ENCODE assay signal across 1 cellular context in the genomic region with DNA sequence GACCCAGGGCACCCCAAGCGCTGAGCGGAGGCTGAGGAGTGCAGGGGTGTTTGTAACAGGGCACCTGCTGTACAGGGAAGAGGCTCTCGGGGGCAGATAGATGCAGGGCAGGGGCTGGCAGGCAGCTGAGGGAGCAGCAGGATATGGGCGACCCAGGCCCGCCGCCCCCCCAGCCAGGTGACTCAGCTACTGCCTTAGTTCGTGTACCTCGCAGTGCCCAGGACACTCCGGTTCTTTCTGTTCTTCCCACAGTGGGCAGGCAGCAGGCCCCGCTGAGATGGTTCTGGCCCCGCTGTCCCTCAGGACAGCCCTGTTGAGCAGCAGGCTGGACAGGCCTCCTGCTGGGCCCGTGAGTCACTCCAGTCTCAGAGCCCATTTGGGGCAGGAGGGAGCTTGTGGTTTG.
TF ChIP-seq lines count a peak whose summit lies in the region.

No MANE protein-coding gene starts in this region.

TF ChIP-seq in SK-N-SH, 30 proteins besides CTCF, POLR2A, EP300 and RAD21 (continued from another document):
- TF ChIP-seq ZBTB33 (IDR thresholded peaks at IDR 0.05; ENCODE audit: borderline replicate concordance, low read depth), result no peak
- no peak for TF ChIP-seq CHD2 (IDR thresholded peaks at IDR 0.05; ENCODE audit: low read length, partially characterized antibody)
- no peak for TF ChIP-seq POLR2AphosphoS5 (IDR thresholded peaks at IDR 0.05; ENCODE audit: low read depth, low read length)
- TF ChIP-seq YY1 (IDR thresholded peaks at IDR 0.05; ENCODE audit: low read depth), result no peak
- TF ChIP-seq, protein P1, sequence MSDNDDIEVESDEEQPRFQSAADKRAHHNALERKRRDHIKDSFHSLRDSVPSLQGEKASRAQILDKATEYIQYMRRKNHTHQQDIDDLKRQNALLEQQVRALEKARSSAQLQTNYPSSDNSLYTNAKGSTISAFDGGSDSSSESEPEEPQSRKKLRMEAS (IDR thresholded peaks at IDR 0.05; ENCODE audit: low read depth), result no peak
